ENCODE assay signal across 28 cellular contexts in genomic region chr11:38221295-38221694, GRCh38.
"Had no signal": no experiment of that assay in that cellular context is flagged by ENCODE, and none has a peak within 500 bp of the region (broad histone marks: within the 10 kb centered on the region; RNA-seq: fewer than 3 reads in every experiment).

No MANE protein-coding gene starts in this region.

- H3K4me3 Mint-ChIP-seq: immature natural killer cell; naive thymus-derived CD4-positive, alpha-beta T cell; natural killer cell treated with Interleukin-12 subunit alpha and Interleukin-12 subunit beta and Interleukin-15 and Interleukin-18, amount 100 ng/mL, for 72 hours; stimulated activated memory B cell treated with anti-CD40 and anti-IgM and Interleukin-4, amounts not matched to agents 10 μg/mL and 1 μg/mL and 100 μg/mL, for 72 hours; stimulated activated naive CD8-positive, alpha-beta T cell treated with anti-CD3 and anti-CD28 coated beads, Interleukin-15, amount 100 ng/mL, for 72 hours; type B pancreatic cell had no signal

- H3K4me3 ChIP-seq: heart right ventricle, left ventricle myocardium inferior, lung, mucosa of descending colon, pancreas, prostate gland, skin epidermis, tibial nerve, uterus had no signal

- H3K27ac Mint-ChIP-seq: immature natural killer cell; naive thymus-derived CD4-positive, alpha-beta T cell; natural killer cell treated with Interleukin-12 subunit alpha and Interleukin-12 subunit beta and Interleukin-15 and Interleukin-18, amount 100 ng/mL, for 72 hours; stimulated activated memory B cell treated with anti-CD40 and anti-IgM and Interleukin-4, amounts not matched to agents 10 μg/mL and 1 μg/mL and 100 μg/mL, for 72 hours; type B pancreatic cell had no signal

- H3K27me3 Mint-ChIP-seq: naive thymus-derived CD4-positive, alpha-beta T cell; natural killer cell treated with Interleukin-12 subunit alpha and Interleukin-12 subunit beta and Interleukin-15 and Interleukin-18, amount 100 ng/mL, for 72 hours; stimulated activated memory B cell treated with anti-CD40 and anti-IgM and Interleukin-4, amounts not matched to agents 10 μg/mL and 1 μg/mL and 100 μg/mL, for 72 hours; stimulated activated naive CD8-positive, alpha-beta T cell treated with anti-CD3 and anti-CD28 coated beads, Interleukin-15, amount 100 ng/mL, for 72 hours; type B pancreatic cell had no signal

- H3K36me3 ChIP-seq: heart right ventricle, left ventricle myocardium inferior, pancreas, prostate gland, tibial nerve, uterus had no signal

- H3K27me3 ChIP-seq: heart right ventricle, pancreas, tibial nerve, uterus had no signal

- H3K36me3 Mint-ChIP-seq: stimulated activated memory B cell treated with anti-CD40 and anti-IgM and Interleukin-4, amounts not matched to agents 10 μg/mL and 1 μg/mL and 100 μg/mL, for 72 hours had no signal

- H3K4me1 Mint-ChIP-seq: immature natural killer cell; stimulated activated memory B cell treated with anti-CD40 and anti-IgM and Interleukin-4, amounts not matched to agents 10 μg/mL and 1 μg/mL and 100 μg/mL, for 72 hours; stimulated activated naive CD8-positive, alpha-beta T cell treated with anti-CD3 and anti-CD28 coated beads, Interleukin-15, amount 100 ng/mL, for 72 hours had no signal

- DNase-seq: heart right ventricle; hypothalamus; immature natural killer cell; left ventricle myocardium inferior; midbrain; mucosa of descending colon; naive thymus-derived CD4-positive, alpha-beta T cell; nucleus accumbens; pancreas; posterior cingulate gyrus; retina; right cardiac atrium; stimulated activated CD4-positive, alpha-beta T cell treated with anti-CD3 and anti-CD28 coated beads, Interleukin-1b, Interleukin-23, amount 100 ng/mL, for 48 hours; stimulated activated CD4-positive, alpha-beta T cell treated with anti-CD3 and anti-CD28 coated beads, Interleukin-2, amount 100 ng/mL, for 48 hours; stimulated activated CD4-positive, alpha-beta T cell treated with anti-CD3 and anti-CD28 coated beads, Interleukin-4, amount 100 ng/mL, for 4 hours; stimulated activated CD8-positive, alpha-beta memory T cell treated with anti-CD3 and anti-CD28 coated beads, Interleukin-4, amount 100 ng/mL, for 48 hours; stimulated activated naive CD4-positive, alpha-beta T cell treated with Interleukin-2 at 50 U/mL for 16 hours; stimulated activated naive CD8-positive, alpha-beta T cell treated with anti-CD3 and anti-CD28 coated beads, Interleukin-15, amount 100 ng/mL, for 72 hours; substantia nigra; uterus had no signal

- H3K4me1 ChIP-seq: heart right ventricle, left ventricle myocardium inferior, pancreas, prostate gland, tibial nerve, uterus had no signal

- FAIRE-seq: islet of Langerhans, pancreas had no signal

- H3K9me3 ChIP-seq: pancreas, prostate gland, uterus had no signal

- H3K27ac ChIP-seq: heart right ventricle, left ventricle myocardium inferior, pancreas, prostate gland, skin epidermis, tibial nerve, uterus had no signal
